9 cellular contexts compared by ENCODE assay signal in genomic region chr16:65122974-65123845, GRCh38. TPM values are rescaled to one million over a fixed set of nuclear protein-coding genes. Genes with fewer than 3 reads are reported as not detected.
A peak's percentile ranks its signal among the peaks of the same experiment; 100 is the strongest.
DNase-seq lines count a peak whose midpoint lies in the region; ATAC-seq and TF ChIP-seq lines count a peak whose summit lies in the region.
"Had no signal": no experiment of that assay in that cellular context is flagged by ENCODE, and none has a peak within 500 bp of the region (broad histone marks: within the 10 kb centered on the region; RNA-seq: fewer than 3 reads in every experiment).

No MANE protein-coding gene starts in this region.

- no peak for TF ChIP-seq RAD21 in SK-N-SH (IDR thresholded peaks at IDR 0.05; ENCODE audit: low read length)

- TF ChIP-seq EP300 in SK-N-SH (IDR thresholded peaks at IDR 0.05; ENCODE audit: borderline replicate concordance in 1 of 2, low read depth in 1 of 2, low read length in 1 of 2): no peak

- H3K9me2 ChIP-seq in SK-N-SH: no peaks in the 10 kb centered on the region
- no peaks in the 10 kb centered on the region for H3K9me2 ChIP-seq in Karpas-422 (replicated peaks; ENCODE audit: insufficient read depth, low read length)

- peaks cover 9% of the 10 kb centered on the region for H3K4me1 Mint-ChIP-seq in glutamatergic neuron (ENCODE audit: low read depth, unreplicated experiment)

- ATAC-seq in omental fat pad (ENCODE audit: low FRiP score): peak; percentile 35
- ATAC-seq in HG03196 (IDR thresholded peaks at IDR 0.05; ENCODE audit: unreplicated experiment): no peak

- H3K79me2 ChIP-seq in SK-N-SH (ENCODE audit: insufficient read depth): peaks cover 56% of the 10 kb centered on the region
- no peaks in the 10 kb centered on the region for H3K79me2 ChIP-seq in Karpas-422 (ENCODE audit: low read length)

- H3K4me1 ChIP-seq in BE2C (no peaks in the 10 kb centered on the region), SK-N-SH (ENCODE audit: control insufficient read depth in 1 of 2, insufficient read depth in 2 of 2, low read depth in 1 of 2, low read length in 1 of 2) (peaks cover 18 to 25% of the 10 kb centered on the region in 2 experiments), Karpas-422 (ENCODE audit: low read length) (no peaks in the 10 kb centered on the region)

- H3K27me3 Mint-ChIP-seq in glutamatergic neuron (ENCODE audit: unreplicated experiment): peaks cover 22% of the 10 kb centered on the region

- H3F3A ChIP-seq in SK-N-SH (replicated peaks; ENCODE audit: insufficient read depth): peaks cover 34% of the 10 kb centered on the region

- H3K4me3 Mint-ChIP-seq in glutamatergic neuron (ENCODE audit: unreplicated experiment): peak overlapping the region; percentile 91

- H4K20me1 ChIP-seq in SK-N-SH (ENCODE audit: insufficient read depth) (peaks cover 11% of the 10 kb centered on the region; the same call in 1 of the 2 replicates), Karpas-422 (ENCODE audit: insufficient read depth, low read depth, low read length) (no peaks in the 10 kb centered on the region)

- H3K9me3 Mint-ChIP-seq in glutamatergic neuron (ENCODE audit: unreplicated experiment): peaks cover 8% of the 10 kb centered on the region

- peak overlapping the region; percentile 94 for H3K9ac ChIP-seq in SK-N-SH
- no peak overlapping the region for H3K9ac ChIP-seq in Karpas-422 (ENCODE audit: low read length)

- H3K36me3 ChIP-seq in BE2C (no peaks in the 10 kb centered on the region), SK-N-SH (replicated peaks in 1 of 2; ENCODE audit: control insufficient read depth in 1 of 2, insufficient read depth in 2 of 2, low read length in 1 of 2) (peaks cover 0 to 3% of the 10 kb centered on the region in 2 experiments), Karpas-422 (ENCODE audit: insufficient read depth, low read length) (no peaks in the 10 kb centered on the region)

- 1% methylated on average over 32 of the region's 68 CpGs for WGBS in SK-N-SH (ENCODE audit: low lambda C conversion rate)

- peak overlapping the region; percentile 84 for H2AFZ ChIP-seq in SK-N-SH (ENCODE audit: low read depth)
- no peak overlapping the region for H2AFZ ChIP-seq in Karpas-422 (ENCODE audit: low read length)

- H3K36me3 Mint-ChIP-seq in glutamatergic neuron (ENCODE audit: unreplicated experiment): no peaks in the 10 kb centered on the region

- CTCF ChIA-PET in SK-N-SH (lab: Yijun Ruan, JAX): interaction anchor here (0.6 to 1.5 kb wide), 6 partner anchors 162 to 1148 kb away, joined by 3 to 6 read pairs (median 4); no protein-coding TSS in a partner anchor

- H3K4me3 ChIP-seq in BE2C (ENCODE audit: low read depth, low read length) (peak overlapping the region; percentile 69), SK-N-SH (ENCODE audit: low read depth in 2 of 2, low read length in 1 of 2) (peak overlapping the region; percentile 79 to 83), Karpas-422 (ENCODE audit: low read length) (no peak overlapping the region)
- H3K4me3 ChIP-seq: GM12878 had no signal

- H3K27ac ChIP-seq in SK-N-SH (ENCODE audit: low read depth in 2 of 2, low read length in 1 of 2) (peak overlapping the region; percentile 79 to 97), Karpas-422 (ENCODE audit: low read length) (no peak overlapping the region)

- H3K4me2 ChIP-seq in SK-N-SH (peak overlapping the region; percentile 97), Karpas-422 (ENCODE audit: low read depth, low read length, poor library complexity, severe bottlenecking) (no peak overlapping the region)

- TF ChIP-seq CTCF in BE2C (IDR thresholded peaks at IDR 0.05; ENCODE audit: low read depth, low read length) (no peak), SK-N-SH (IDR thresholded peaks at IDR 0.05) (no peak; the same call in 1 of the 2 replicates), glutamatergic neuron (IDR thresholded peaks at IDR 0.05; ENCODE audit: partially characterized antibody, unreplicated experiment) (no peak), omental fat pad (IDR thresholded peaks at IDR 0.05) (no peak)

- H3K9me3 ChIP-seq in BE2C (no peaks in the 10 kb centered on the region), SK-N-SH (no peaks in the 10 kb centered on the region), Karpas-422 (ENCODE audit: low read length) (no peaks in the 10 kb centered on the region)

- H3K27ac Mint-ChIP-seq in glutamatergic neuron (ENCODE audit: unreplicated experiment): no peak overlapping the region

- POLR2A ChIA-PET in SK-N-SH (lab: Yijun Ruan, JAX): interaction anchor here (0.6 kb wide), 1 partner anchor 405 kb away, joined by 4 read pairs; no protein-coding TSS in a partner anchor

- peak; percentile 15 for DNase-seq in BE2C
- peak; percentile 72 for DNase-seq in SK-N-SH
- DNase-seq in glutamatergic neuron: peak; percentile 42
- DNase-seq in omental fat pad (ENCODE audit: low spot score): no peak
- DNase-seq in NCI-H2171 treated with DMSO at 0.1 percent for 48 hours (lab: John Stamatoyannopoulos, UW): no peak
- no peak for DNase-seq in DMS79 treated with DMSO at 0.1 percent for 48 hours (lab: John Stamatoyannopoulos, UW)
- no peak for DNase-seq in Karpas-422

- H3K27me3 ChIP-seq in BE2C (peaks cover 33% of the 10 kb centered on the region), SK-N-SH (ENCODE audit: insufficient read depth) (no peaks in the 10 kb centered on the region), Karpas-422 (ENCODE audit: low read length) (no peaks in the 10 kb centered on the region)

TF ChIP-seq in SK-N-SH, 30 proteins besides CTCF, POLR2A, EP300 and RAD21 (continues in another document):
- TF ChIP-seq ZBTB33 (IDR thresholded peaks at IDR 0.05; ENCODE audit: borderline replicate concordance, low read depth) (no peak), YY1 (IDR thresholded peaks at IDR 0.05; ENCODE audit: low read depth) (peak; percentile 21; the same call in 1 of the 2 replicates), MXI1 (IDR thresholded peaks at IDR 0.05; ENCODE audit: low read depth, low read length) (0 out of 2 replicates have a peak, but pooled peaks have one; percentile 15), GABPA (IDR thresholded peaks at IDR 0.05; ENCODE audit: low read depth) (no peak; the same call in 1 of the 2 replicates), CHD2 (IDR thresholded peaks at IDR 0.05; ENCODE audit: low read length, partially characterized antibody) (no peak), ELF1 (IDR thresholded peaks at IDR 0.05) (peak; percentile 23; the same call in 1 of the 2 replicates), TAF1 (IDR thresholded peaks at IDR 0.05; ENCODE audit: borderline replicate concordance, low read depth, low read length) (peak; percentile 69; the same call in 1 of the 2 replicates), POLR2AphosphoS5 (IDR thresholded peaks at IDR 0.05; ENCODE audit: low read depth, low read length) (peak; percentile 71; the same call in 1 of the 2 replicates), RXRA (IDR thresholded peaks at IDR 0.05; ENCODE audit: borderline replicate concordance, low read depth) (no peak), RCOR1 (IDR thresholded peaks at IDR 0.05; ENCODE audit: low read length) (0 out of 2 replicates have a peak, but pooled peaks have one; percentile 24), USF2 (IDR thresholded peaks at IDR 0.05; ENCODE audit: borderline replicate concordance, low read depth, low read length) (no peak), TCF12 (IDR thresholded peaks at IDR 0.05) (no peak), SMC3 (IDR thresholded peaks at IDR 0.05; ENCODE audit: low read depth, low read length) (no peak)
- TF ChIP-seq, protein P1, sequence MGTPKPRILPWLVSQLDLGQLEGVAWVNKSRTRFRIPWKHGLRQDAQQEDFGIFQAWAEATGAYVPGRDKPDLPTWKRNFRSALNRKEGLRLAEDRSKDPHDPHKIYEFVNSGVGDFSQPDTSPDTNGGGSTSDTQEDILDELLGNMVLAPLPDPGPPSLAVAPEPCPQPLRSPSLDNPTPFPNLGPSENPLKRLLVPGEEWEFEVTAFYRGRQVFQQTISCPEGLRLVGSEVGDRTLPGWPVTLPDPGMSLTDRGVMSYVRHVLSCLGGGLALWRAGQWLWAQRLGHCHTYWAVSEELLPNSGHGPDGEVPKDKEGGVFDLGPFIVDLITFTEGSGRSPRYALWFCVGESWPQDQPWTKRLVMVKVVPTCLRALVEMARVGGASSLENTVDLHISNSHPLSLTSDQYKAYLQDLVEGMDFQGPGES (IDR thresholded peaks at IDR 0.05; ENCODE audit: low read depth, low read length): no peak

RNA-seq across cellular contexts. Expression of gene CDH11, which starts 1.3 kb away (rescaled TPM):
- polyA plus RNA-seq in BE2C (2012; ENCODE audit: insufficient read depth, insufficient read length, low read depth): 2.3 TPM
- polyA plus RNA-seq in SK-N-SH (2012; rRNA removed): 269 and 278 TPM in 2 replicates
- 135 and 215 TPM in 2 replicates for polyA plus RNA-seq in SK-N-SH (2012; cell fraction: cytosol; rRNA removed)
- polyA plus RNA-seq in SK-N-SH (2012; cell fraction: nucleus; rRNA removed): 219 and 308 TPM in 2 replicates
- total RNA-seq in glutamatergic neuron (ENCODE audit: unreplicated experiment) (2.6 TPM), omental fat pad (10 to 100 TPM; 28.2 to 74.1 (median 53.2) TPM)
- not detected in 2 replicates for total RNA-seq in Karpas-422 (2014; rRNA removed; shearing (Covaris generic); ENCODE audit: low replicate concordance)

Comparison
In these comparisons a context has a peak if more than half of its experiments do, and no peak if none do; other contexts are left out.
1. DNase-seq: peak in BE2C (single experiment), SK-N-SH (single experiment) and glutamatergic neuron (single experiment); none in omental fat pad (single experiment), NCI-H2171 treated with DMSO at 0.1 percent for 48 hours (single experiment), DMS79 treated with DMSO at 0.1 percent for 48 hours (single experiment) and Karpas-422 (single experiment).